ENCODE assay signal across 16 cellular contexts in the genomic region with DNA sequence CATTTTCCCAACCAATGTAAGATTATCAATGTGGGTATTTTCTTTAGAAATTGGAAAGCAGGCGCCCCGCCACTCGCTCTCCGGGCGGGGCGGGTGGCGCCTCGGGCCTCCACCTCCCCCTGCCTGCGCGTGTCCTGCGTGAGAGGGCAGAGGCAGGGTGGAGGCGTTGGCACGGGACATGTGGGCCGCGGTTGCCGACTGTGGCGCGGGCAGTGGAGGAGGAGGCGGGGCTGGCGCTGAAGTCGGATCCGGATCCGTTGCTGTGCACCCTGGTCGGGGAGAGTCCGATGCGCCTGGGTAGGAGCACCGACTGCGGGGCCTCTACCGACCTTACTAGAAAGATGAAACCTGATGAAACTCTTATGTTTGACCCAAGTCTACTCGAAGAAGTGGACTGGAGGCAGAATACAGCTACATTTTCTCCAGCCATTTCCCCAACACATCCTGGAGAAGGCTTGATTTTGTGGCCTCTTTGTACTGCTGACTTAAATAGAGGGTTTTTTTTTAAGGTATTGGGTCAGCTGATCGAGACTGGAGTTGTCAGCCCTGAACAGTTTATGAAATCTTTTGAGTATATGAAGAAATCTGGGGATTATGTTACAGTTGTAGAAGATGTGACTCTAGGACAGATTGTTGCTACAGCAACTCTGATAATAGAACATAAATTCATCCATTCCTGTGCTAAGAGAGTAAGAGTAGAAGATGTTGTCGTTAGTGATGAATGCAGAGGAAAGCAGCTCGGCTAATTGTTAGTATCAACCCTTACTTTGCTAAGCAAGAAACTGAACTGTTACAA. TPM values are rescaled to one million over a fixed set of nuclear protein-coding genes. Genes with fewer than 3 reads are reported as not detected.
DNase-seq lines count a peak whose midpoint lies in the region; ATAC-seq and TF ChIP-seq lines count a peak whose summit lies in the region.
"Had no signal": no experiment of that assay in that cellular context is flagged by ENCODE, and none has a peak within 500 bp of the region (broad histone marks: within the 10 kb centered on the region; RNA-seq: fewer than 3 reads in every experiment).

No MANE protein-coding gene starts in this region.

- H3K4me1 ChIP-seq in GM23338 (ENCODE audit: insufficient read depth) (no peaks in the 10 kb centered on the region), SK-N-SH (ENCODE audit: control insufficient read depth in 1 of 2, insufficient read depth in 2 of 2, low read depth in 1 of 2, low read length in 1 of 2) (peaks cover 0 to 6% of the 10 kb centered on the region in 2 experiments; a peak in 1 of 4 replicates), spleen (no peaks in the 10 kb centered on the region)
- H3K4me1 ChIP-seq: body of pancreas had no signal

- H3K27me3 ChIP-seq in GM23338 (ENCODE audit: insufficient read depth) (no peaks in the 10 kb centered on the region), SK-N-SH (ENCODE audit: insufficient read depth) (no peaks in the 10 kb centered on the region), spleen (replicated peaks in 1 of 7) (no peaks in the 10 kb centered on the region)
- H3K27me3 ChIP-seq: body of pancreas, esophagus muscularis mucosa had no signal

- H3K27ac ChIP-seq in GM23338 (ENCODE audit: low read depth) (no peak overlapping the region; the same call in 1 of the 2 replicates), SK-N-SH (ENCODE audit: low read depth in 2 of 2, low read length in 1 of 2) (peak overlapping the region in 1 of 2 experiments; percentile 40; a peak in 1 of 4 replicates), spleen (no peak overlapping the region)
- H3K27ac ChIP-seq: body of pancreas, esophagus muscularis mucosa had no signal

- no peaks in the 10 kb centered on the region for H3K27me3 Mint-ChIP-seq in GM23338 (ENCODE audit: insufficient read depth, low read depth, poor library complexity)
- H3K27me3 Mint-ChIP-seq: stimulated activated naive B cell treated with anti-CD40 and anti-IgM and Interleukin-4, amounts not matched to agents 10 μg/mL and 1 μg/mL and 100 μg/mL, for 72 hours had no signal

- TF ChIP-seq POLR2A in spleen (IDR thresholded peaks at IDR 0.05), result no peak
- no peak for TF ChIP-seq POLR2A in lower leg skin (IDR thresholded peaks at IDR 0.05)

- intact Hi-C loops in spleen (cut with DNase I; ENCODE audit: low total_unique reads), result no loop called here
- intact Hi-C loops in lower leg skin (cut with DNase I; ENCODE audit: low total_unique reads), result no loop called here

- H3K36me3 ChIP-seq in GM23338 (ENCODE audit: insufficient read depth) (peaks cover 7% of the 10 kb centered on the region; the same call in 1 of the 2 replicates), SK-N-SH (replicated peaks in 1 of 2; ENCODE audit: control insufficient read depth in 1 of 2, insufficient read depth in 2 of 2, low read length in 1 of 2) (peaks cover 19 to 36% of the 10 kb centered on the region in 2 experiments), spleen (peaks cover 0 to 58% (median 11%) of the 10 kb centered on the region in 6 donors)

- H2AFZ ChIP-seq in GM23338, result no peak overlapping the region
- no peak overlapping the region for H2AFZ ChIP-seq in SK-N-SH (ENCODE audit: low read depth)

- H3K4me3 ChIP-seq in GM23338 (no peak overlapping the region), SK-N-SH (ENCODE audit: low read depth in 2 of 2, low read length in 1 of 2) (no peak overlapping the region), spleen (no peak overlapping the region), lower leg skin (ENCODE audit: low read depth, poor library complexity, severe bottlenecking) (no peak overlapping the region)
- H3K4me3 ChIP-seq: body of pancreas, esophagus muscularis mucosa had no signal

- H3K9ac ChIP-seq in SK-N-SH, result no peak overlapping the region

- H3K79me2 ChIP-seq in GM23338 (replicated peaks; ENCODE audit: insufficient read depth) (0 out of 2 replicates have a peak, but pooled peaks cover 20% of the 10 kb centered on the region), SK-N-SH (ENCODE audit: insufficient read depth) (no peaks in the 10 kb centered on the region)

- H3F3A ChIP-seq in GM23338 (replicated peaks; ENCODE audit: low read depth), result no peaks in the 10 kb centered on the region
- peaks cover 23% of the 10 kb centered on the region for H3F3A ChIP-seq in SK-N-SH (replicated peaks; ENCODE audit: insufficient read depth)

- no peak overlapping the region for H3K27ac Mint-ChIP-seq in GM23338
- no peak overlapping the region for H3K27ac Mint-ChIP-seq in activated naive CD4-positive, alpha-beta T cell treated with anti-CD3 and anti-CD28 coated beads, Interleukin-2, amount 50 U/mL, for 72 hours
- H3K27ac Mint-ChIP-seq: stimulated activated naive B cell treated with anti-CD40 and anti-IgM and Interleukin-4, amounts not matched to agents 10 μg/mL and 1 μg/mL and 100 μg/mL, for 72 hours had no signal

- peaks cover 12% of the 10 kb centered on the region for H4K20me1 ChIP-seq in GM23338 (replicated peaks; ENCODE audit: insufficient read depth)
- H4K20me1 ChIP-seq in SK-N-SH (ENCODE audit: insufficient read depth), result no peaks in the 10 kb centered on the region

- H3K9me2 ChIP-seq in GM23338 (ENCODE audit: insufficient read depth), result no peaks in the 10 kb centered on the region
- no peaks in the 10 kb centered on the region for H3K9me2 ChIP-seq in SK-N-SH

- 95% methylated on average over 33 of the region's 33 CpGs for WGBS in SK-N-SH (ENCODE audit: low lambda C conversion rate)
- 96 to 99% (median 96%) methylated on average over 33 of the region's 33 CpGs for WGBS in spleen, 5 donors
- 94 to 96% methylated on average over 33 of the region's 33 CpGs for WGBS in lower leg skin, 2 donors

- H3K9me3 ChIP-seq in SK-N-SH (no peaks in the 10 kb centered on the region), spleen (no peaks in the 10 kb centered on the region)
- H3K9me3 ChIP-seq: body of pancreas, esophagus muscularis mucosa had no signal

- POLR2A ChIA-PET in SK-N-SH (lab: Yijun Ruan, JAX), result no interaction called here

- TF ChIP-seq CTCF in GM23338 (conservative IDR thresholded peaks at IDR 0.05; ENCODE audit: low read depth in 2 of 2) (no peak), SK-N-SH (IDR thresholded peaks at IDR 0.05) (no peak), spleen (IDR thresholded peaks at IDR 0.05 in 8 of 11, conservative IDR thresholded peaks at IDR 0.05 in 3 of 11) (no peak), lower leg skin (IDR thresholded peaks at IDR 0.05) (no peak)

- TF ChIP-seq EP300 in SK-N-SH (IDR thresholded peaks at IDR 0.05; ENCODE audit: borderline replicate concordance in 1 of 2, low read depth in 1 of 2, low read length in 1 of 2), result no peak

- H3K9me3 Mint-ChIP-seq in GM23338, result no peaks in the 10 kb centered on the region
- no peaks in the 10 kb centered on the region for H3K9me3 Mint-ChIP-seq in activated naive CD4-positive, alpha-beta T cell treated with anti-CD3 and anti-CD28 coated beads, Interleukin-2, amount 50 U/mL, for 72 hours
- H3K9me3 Mint-ChIP-seq: activated T-cell treated with anti-CD3 and anti-CD28 coated beads, Interleukin-2, amount 50 U/mL, for 4 hours had no signal

- no peak overlapping the region for H3K4me3 Mint-ChIP-seq in GM23338
- H3K4me3 Mint-ChIP-seq: activated T-cell treated with anti-CD3 and anti-CD28 coated beads, Interleukin-2, amount 50 U/mL, for 4 hours; stimulated activated naive B cell treated with anti-CD40 and anti-IgM and Interleukin-4, amounts not matched to agents 10 μg/mL and 1 μg/mL and 100 μg/mL, for 72 hours had no signal

- H3K4me2 ChIP-seq in GM23338 (no peak overlapping the region), SK-N-SH (no peak overlapping the region)

- no peaks in the 10 kb centered on the region for H3K4me1 Mint-ChIP-seq in GM23338

- CTCF ChIA-PET in SK-N-SH (lab: Yijun Ruan, JAX), result no interaction called here

- H3K36me3 Mint-ChIP-seq in GM23338 (ENCODE audit: low read depth), result peaks cover 10% of the 10 kb centered on the region; the same call in 2 of the 3 replicates
- peaks cover 9 to 21% of the 10 kb centered on the region in 2 donors for H3K36me3 Mint-ChIP-seq in activated naive CD4-positive, alpha-beta T cell treated with anti-CD3 and anti-CD28 coated beads, Interleukin-2, amount 50 U/mL, for 72 hours

- ATAC-seq in GM23338, result peak; percentile 23; the same call in 1 of the 3 replicates
- no peak for ATAC-seq in activated naive CD4-positive, alpha-beta T cell treated with anti-CD3 and anti-CD28 coated beads, Interleukin-2, amount 50 U/mL, for 72 hours
- ATAC-seq: activated T-cell treated with anti-CD3 and anti-CD28 coated beads, Interleukin-2, amount 50 U/mL, for 4 hours; body of pancreas; left lobe of liver; stimulated activated naive B cell treated with anti-CD40 and anti-IgM and Interleukin-4, amounts not matched to agents 10 μg/mL and 1 μg/mL and 100 μg/mL, for 72 hours had no signal

- no peak for TF ChIP-seq RAD21 in SK-N-SH (IDR thresholded peaks at IDR 0.05; ENCODE audit: low read length)

- DNase-seq in GM23338 (ENCODE audit: low spot score), result no peak
- DNase-seq in SK-N-SH, result peak; percentile 16
- peak; percentile 74 for DNase-seq in fibroblast of the conjunctiva (ENCODE audit: low read depth)
- peak; percentile 75 for DNase-seq in spleen
- no peak for DNase-seq in lower leg skin (ENCODE audit: low spot score in 2 of 2)
- DNase-seq in activated naive CD4-positive, alpha-beta T cell treated with anti-CD3 and anti-CD28 coated beads, Interleukin-2, amount 50 U/mL, for 72 hours (ENCODE audit: low spot score in 2 of 2), result no peak
- no peak for DNase-seq in COR-L47 (lab: John Stamatoyannopoulos, UW)
- DNase-seq: activated CD4-positive, CD25-positive, alpha-beta regulatory T cell treated with anti-CD3 and anti-CD28 coated beads, Interleukin-2, amount 50 U/mL, for 72 hours; activated T-cell treated with anti-CD3 and anti-CD28 coated beads, Interleukin-2, amount 50 U/mL, for 4 hours; body of pancreas; DMS53; NCI-H1092 treated with DMSO at 0.1 percent for 48 hours; stimulated activated CD4-positive, alpha-beta T cell treated with anti-CD3 and anti-CD28 coated beads, Interleukin-1b, Interleukin-23, amount 100 ng/mL, for 48 hours; stimulated activated naive B cell treated with anti-CD40 and anti-IgM and Interleukin-4, amounts not matched to agents 10 μg/mL and 1 μg/mL and 100 μg/mL, for 72 hours had no signal

RNA-seq across cellular contexts. Expression of gene PMS1, which starts 37.9 kb away (rescaled TPM):
- total RNA-seq in GM23338 (2014; rRNA removed; shearing (Covaris generic)), result 53.7 and 57.6 TPM in 2 replicates
- polyA plus RNA-seq in GM23338 (2016; fragmentation: Nextera tagmentation; extraction: Ambion mirVana) (64.1 and 71.6 TPM in 2 replicates), SK-N-SH (2012; rRNA removed) (7.7 and 9.6 TPM in 2 replicates), spleen (10 to 100 TPM; 12.6 to 18.6 (median 16.0) TPM)
- polyA plus RNA-seq in SK-N-SH (2012; cell fraction: cytosol; rRNA removed), result 9.5 and 11.5 TPM in 2 replicates
- polyA plus RNA-seq in SK-N-SH (2012; cell fraction: nucleus; rRNA removed), result 10.9 and 20.1 TPM in 2 replicates
- total RNA-seq in spleen (10 to 100 TPM; 15.3 to 39.3 (median 28.6) TPM), lower leg skin (10 to 100 TPM in 2 of 4 donors, 1 to 10 TPM in 2; 6.7 to 10.2 (median 10.0) TPM)
- 10 to 100 TPM; 35.2 to 38.3 TPM for total RNA-seq in activated naive CD4-positive, alpha-beta T cell treated with anti-CD3 and anti-CD28 coated beads, Interleukin-2, amount 50 U/mL, for 72 hours

RNA-seq across cellular contexts. Expression of gene ORMDL1, which starts 38.0 kb away (rescaled TPM):
- total RNA-seq in GM23338 (2014; rRNA removed; shearing (Covaris generic)), result 49.0 and 50.5 TPM in 2 replicates
- polyA plus RNA-seq in GM23338 (2016; fragmentation: Nextera tagmentation; extraction: Ambion mirVana) (78.4 and 84.2 TPM in 2 replicates), SK-N-SH (2012; rRNA removed) (99.2 and 196 TPM in 2 replicates), spleen (100 to 1,000 TPM; 125 to 207 (median 152) TPM)
- polyA plus RNA-seq in SK-N-SH (2012; cell fraction: cytosol; rRNA removed), result 68.2 and 71.1 TPM in 2 replicates
- 227 and 771 TPM in 2 replicates for polyA plus RNA-seq in SK-N-SH (2012; cell fraction: nucleus; rRNA removed)
- total RNA-seq in spleen (100 to 1,000 TPM in 4 of 7 donors, 10 to 100 TPM in 3; 61.9 to 276 (median 109) TPM), lower leg skin (10 to 100 TPM; 52.5 to 79.0 (median 61.5) TPM)
- total RNA-seq in activated naive CD4-positive, alpha-beta T cell treated with anti-CD3 and anti-CD28 coated beads, Interleukin-2, amount 50 U/mL, for 72 hours, result 10 to 100 TPM; 58.9 to 59.5 TPM

RNA-seq across cellular contexts. Expression of gene OSGEPL1, which starts 59.6 kb away (rescaled TPM):
- 19.9 and 23.1 TPM in 2 replicates for total RNA-seq in GM23338 (2014; rRNA removed; shearing (Covaris generic))
- polyA plus RNA-seq in GM23338 (2016; fragmentation: Nextera tagmentation; extraction: Ambion mirVana) (18.0 and 19.6 TPM in 2 replicates), SK-N-SH (2012; rRNA removed) (5.8 and 8.3 TPM in 2 replicates), spleen (1 to 10 TPM; 6.2 to 6.7 (median 6.6) TPM)
- 8.5 and 8.6 TPM in 2 replicates for polyA plus RNA-seq in SK-N-SH (2012; cell fraction: cytosol; rRNA removed)
- 6.3 and 12.0 TPM in 2 replicates for polyA plus RNA-seq in SK-N-SH (2012; cell fraction: nucleus; rRNA removed)
- total RNA-seq in spleen (10 to 100 TPM in 3 of 7 donors, 1 to 10 TPM in 4; 7.1 to 13.9 (median 9.4) TPM), lower leg skin (10 to 100 TPM in 1 of 4 donors, 1 to 10 TPM in 3; 2.6 to 10.3 (median 6.8) TPM)
- 10 to 100 TPM in 1 of 2 donors, 1 to 10 TPM in 1; 8.9 to 11.8 TPM for total RNA-seq in activated naive CD4-positive, alpha-beta T cell treated with anti-CD3 and anti-CD28 coated beads, Interleukin-2, amount 50 U/mL, for 72 hours

Comparison
In these comparisons a context has a peak if more than half of its experiments do, and no peak if none do; other contexts are left out.
1. DNase-seq: peak in SK-N-SH (single experiment), fibroblast of the conjunctiva (single experiment) and spleen (single experiment); none in GM23338 (single experiment), lower leg skin (0 of 2), activated naive CD4-positive, alpha-beta T cell treated with anti-CD3 and anti-CD28 coated beads, Interleukin-2, amount 50 U/mL, for 72 hours (0 of 2) and COR-L47 (single experiment).